In the genomic region with DNA sequence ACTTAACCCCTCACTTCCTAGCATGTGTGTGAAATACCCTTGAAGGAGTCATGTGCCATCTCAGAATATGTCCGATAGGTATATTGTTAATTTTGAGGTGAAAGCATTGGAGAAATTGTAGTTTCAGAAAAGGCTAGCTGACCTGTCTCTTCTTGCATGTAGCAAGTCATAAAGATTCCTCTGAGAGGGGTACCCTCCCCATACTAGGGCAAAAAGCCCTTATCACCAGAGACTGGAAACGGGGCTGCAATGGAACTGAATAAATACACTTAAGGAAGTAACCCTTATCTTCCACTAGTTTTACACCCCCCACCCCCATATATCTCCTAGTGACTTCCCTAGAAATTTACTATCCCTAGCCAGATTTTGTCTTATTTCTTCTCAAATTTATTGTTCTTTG, we compare ENCODE assay signal across 10 cellular contexts. TPM values are rescaled to one million over a fixed set of nuclear protein-coding genes. Genes with fewer than 3 reads are reported as not detected.
DNase-seq lines count a peak whose midpoint lies in the region; ATAC-seq and TF ChIP-seq lines count a peak whose summit lies in the region.
"Had no signal": no experiment of that assay in that cellular context is flagged by ENCODE, and none has a peak within 500 bp of the region (broad histone marks: within the 10 kb centered on the region; RNA-seq: fewer than 3 reads in every experiment).

No MANE protein-coding gene starts in this region.

- no peaks in the 10 kb centered on the region for H3K9me2 ChIP-seq in DOHH2 (replicated peaks; ENCODE audit: control insufficient read depth, low read length)

- no peak for TF ChIP-seq CTCF in DOHH2 (IDR thresholded peaks at IDR 0.05; ENCODE audit: low read depth, low read length, poor library complexity, severe bottlenecking)
- no peak for TF ChIP-seq CTCF in RWPE2 (IDR thresholded peaks at IDR 0.05; ENCODE audit: poor library complexity, severe bottlenecking)
- no peak for TF ChIP-seq CTCF in epithelial cell of proximal tubule (conservative IDR thresholded peaks at IDR 0.05; ENCODE audit: low read depth, low read length)

- H3K4me1 ChIP-seq in DOHH2 (ENCODE audit: control insufficient read depth, low read length) (peaks cover 22% of the 10 kb centered on the region), RWPE2 (ENCODE audit: insufficient read depth, poor library complexity, severe bottlenecking) (peaks cover 5% of the 10 kb centered on the region), rectal smooth muscle tissue (ENCODE audit: control insufficient read depth, insufficient read depth, low read length) (peaks cover 8% of the 10 kb centered on the region)

- H3K4me3 ChIP-seq in DOHH2 (ENCODE audit: low read length), result peak overlapping the region; percentile 93
- H3K4me3 ChIP-seq in RWPE2 (ENCODE audit: severe bottlenecking), result peak overlapping the region; percentile 69
- H3K4me3 ChIP-seq in epithelial cell of proximal tubule (ENCODE audit: low read depth, low read length), result peak overlapping the region; percentile 90
- peak overlapping the region; percentile 76 for H3K4me3 ChIP-seq in rectal smooth muscle tissue (ENCODE audit: low read length)

- peaks cover 23% of the 10 kb centered on the region for H3K36me3 ChIP-seq in DOHH2 (ENCODE audit: control insufficient read depth, low read length)
- peaks cover 36% of the 10 kb centered on the region for H3K36me3 ChIP-seq in RWPE2 (ENCODE audit: low read depth)
- peaks cover 13% of the 10 kb centered on the region for H3K36me3 ChIP-seq in rectal smooth muscle tissue (ENCODE audit: control insufficient read depth, insufficient read depth, low read length)

- ATAC-seq in RWPE2 (ENCODE audit: low read depth), result no peak
- ATAC-seq in HG03045 (IDR thresholded peaks at IDR 0.05; ENCODE audit: unreplicated experiment), result no peak
- no peak for ATAC-seq in GM21526 (IDR thresholded peaks at IDR 0.05; ENCODE audit: low FRiP score, unreplicated experiment)
- no peak for ATAC-seq in HG02678 (IDR thresholded peaks at IDR 0.05; ENCODE audit: unreplicated experiment)

- peaks cover 32% of the 10 kb centered on the region for H3K79me2 ChIP-seq in DOHH2 (ENCODE audit: control insufficient read depth, low read length)

- DNase-seq in RWPE2 (ENCODE audit: low spot score) (no peak), epithelial cell of proximal tubule (ENCODE audit: low read depth) (no peak), NCI-H82 treated with DMSO at 0.1 percent for 48 hours (lab: John Stamatoyannopoulos, UW; ENCODE audit: unreplicated experiment) (no peak)
- DNase-seq: testis had no signal

- no peaks in the 10 kb centered on the region for H3K27me3 ChIP-seq in DOHH2 (ENCODE audit: control insufficient read depth, low read length)
- no peaks in the 10 kb centered on the region for H3K27me3 ChIP-seq in RWPE2 (ENCODE audit: insufficient read depth, poor library complexity, severe bottlenecking)
- no peaks in the 10 kb centered on the region for H3K27me3 ChIP-seq in rectal smooth muscle tissue (ENCODE audit: control insufficient read depth, insufficient read depth, low read length)
- H3K27me3 ChIP-seq: testis had no signal

- H3K9me3 ChIP-seq in DOHH2 (ENCODE audit: control insufficient read depth, insufficient read depth, low read length) (no peaks in the 10 kb centered on the region), RWPE2 (ENCODE audit: severe bottlenecking) (no peaks in the 10 kb centered on the region)
- H3K9me3 ChIP-seq: testis had no signal

- 0 out of 2 replicates have a peak, but pooled peaks cover 7% of the 10 kb centered on the region for H3F3A ChIP-seq in DOHH2 (ENCODE audit: control insufficient read depth, insufficient read depth)

- no peak overlapping the region for H3K9ac ChIP-seq in rectal smooth muscle tissue (ENCODE audit: low read length)

- no peaks in the 10 kb centered on the region for H4K20me1 ChIP-seq in DOHH2 (ENCODE audit: control insufficient read depth, insufficient read depth, low read depth, low read length)

- peak overlapping the region; percentile 73 for H3K4me2 ChIP-seq in DOHH2 (ENCODE audit: low read length)

- H3K27ac ChIP-seq in DOHH2 (ENCODE audit: low read depth, low read length), result no peak overlapping the region
- peak overlapping the region; percentile 78 for H3K27ac ChIP-seq in RWPE2 (ENCODE audit: poor library complexity, severe bottlenecking)
- H3K27ac ChIP-seq in rectal smooth muscle tissue (ENCODE audit: low read depth, low read length), result peak overlapping the region; percentile 95

RNA-seq across cellular contexts. Expression of a gene that starts 1.8 kb away (rescaled TPM):
- total RNA-seq in epithelial cell of proximal tubule, result 159 and 226 TPM in 2 replicates

RNA-seq across cellular contexts. Expression of a gene that starts 6.8 kb away (rescaled TPM):
- 36.5 and 46.0 TPM in 2 replicates for total RNA-seq in epithelial cell of proximal tubule

RNA-seq across cellular contexts. Expression of a gene that starts 28.3 kb away (rescaled TPM):
- total RNA-seq in epithelial cell of proximal tubule, result 12.4 and 20.6 TPM in 2 replicates
- total RNA-seq: HT-29 had no signal

RNA-seq across cellular contexts. Expression of a gene that starts 30.7 kb away (rescaled TPM):
- total RNA-seq in epithelial cell of proximal tubule, result 7.7 and 13.8 TPM in 2 replicates

RNA-seq across cellular contexts. Expression of a gene that starts 45.3 kb away (rescaled TPM):
- not detected in 2 replicates for total RNA-seq in epithelial cell of proximal tubule
- total RNA-seq: HT-29 had no signal
